ENCODE assay signal across 14 cellular contexts in the genomic region with DNA sequence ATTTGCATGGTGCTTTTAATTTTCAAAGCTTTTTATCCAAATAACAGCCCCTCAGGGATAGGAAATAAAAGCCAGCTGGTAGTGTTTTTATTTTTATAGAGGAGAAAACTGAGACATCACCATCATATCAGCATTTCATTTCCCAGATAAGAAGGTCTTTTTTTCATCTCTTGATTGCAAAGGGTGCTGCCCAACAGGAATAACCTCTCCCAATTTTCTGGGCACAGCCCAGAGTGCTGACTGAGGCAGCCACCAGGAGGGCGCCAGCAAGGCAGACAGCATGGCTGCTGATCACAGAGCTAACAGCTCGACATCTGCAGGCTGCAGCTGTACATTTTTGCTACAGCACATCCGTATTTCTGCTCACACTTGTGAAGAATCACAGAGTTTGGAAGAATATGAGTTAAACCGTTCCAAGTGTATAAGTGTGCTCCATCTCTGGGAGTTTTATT.
DNase-seq lines count a peak whose midpoint lies in the region; TF ChIP-seq lines count a peak whose summit lies in the region.
"Had no signal": no experiment of that assay in that cellular context is flagged by ENCODE, and none has a peak within 500 bp of the region (broad histone marks: within the 10 kb centered on the region; RNA-seq: fewer than 3 reads in every experiment).

No MANE protein-coding gene starts in this region.

- H3K4me3 ChIP-seq in Karpas-422 (ENCODE audit: low read length) (peak overlapping the region; percentile 8; the same call in 1 of the 2 replicates), left ventricle myocardium inferior (no peak overlapping the region)
- H3K4me3 ChIP-seq: suprapubic skin had no signal

- no peak overlapping the region for H2AFZ ChIP-seq in Karpas-422 (ENCODE audit: low read length)

- peak overlapping the region; percentile 51 for H3K9ac ChIP-seq in Karpas-422 (ENCODE audit: low read length)

- peak overlapping the region; percentile 48 for H3K4me2 ChIP-seq in Karpas-422 (ENCODE audit: low read depth, low read length, poor library complexity, severe bottlenecking)

- H3K27me3 Mint-ChIP-seq in activated T-helper 1 cell treated with anti-CD3 and anti-CD28 coated beads, Interleukin-12 subunit alpha, Interleukin-12 subunit beta, Interleukin-2, Interleukin-4 antibody, amounts not matched to agents 30 ng/mL and 10 ng/mL and 1 ng/mL, durations not matched to agents 14 hours and 24 hours and 36 hours (ENCODE audit: insufficient read depth) = no peaks in the 10 kb centered on the region
- H3K27me3 Mint-ChIP-seq: natural killer cell treated with Interleukin-12 subunit alpha and Interleukin-12 subunit beta and Interleukin-15 and Interleukin-18, amount 100 ng/mL, for 72 hours had no signal

- no peaks in the 10 kb centered on the region for H4K20me1 ChIP-seq in Karpas-422 (ENCODE audit: insufficient read depth, low read depth, low read length)

- intact Hi-C loops in left ventricle myocardium inferior (cut with micrococcal nuclease) = no loop called here
- intact Hi-C loops in activated T-helper 1 cell treated with anti-CD3 and anti-CD28 coated beads, Interleukin-12 subunit alpha, Interleukin-12 subunit beta, Interleukin-2, Interleukin-4 antibody, amounts not matched to agents 30 ng/mL and 10 ng/mL and 1 ng/mL, durations not matched to agents 14 hours and 24 hours and 36 hours (cut with micrococcal nuclease) = no loop called here

- no peak overlapping the region for H3K27ac Mint-ChIP-seq in activated T-helper 1 cell treated with anti-CD3 and anti-CD28 coated beads, Interleukin-12 subunit alpha, Interleukin-12 subunit beta, Interleukin-2, Interleukin-4 antibody, amounts not matched to agents 30 ng/mL and 10 ng/mL and 1 ng/mL, durations not matched to agents 14 hours and 24 hours and 36 hours
- H3K27ac Mint-ChIP-seq: natural killer cell treated with Interleukin-12 subunit alpha and Interleukin-12 subunit beta and Interleukin-15 and Interleukin-18, amount 100 ng/mL, for 72 hours had no signal

- H3K36me3 Mint-ChIP-seq in activated T-helper 1 cell treated with anti-CD3 and anti-CD28 coated beads, Interleukin-12 subunit alpha, Interleukin-12 subunit beta, Interleukin-2, Interleukin-4 antibody, amounts not matched to agents 30 ng/mL and 10 ng/mL and 1 ng/mL, durations not matched to agents 14 hours and 24 hours and 36 hours (ENCODE audit: low read depth) = no peaks in the 10 kb centered on the region
- H3K36me3 Mint-ChIP-seq: natural killer cell treated with Interleukin-12 subunit alpha and Interleukin-12 subunit beta and Interleukin-15 and Interleukin-18, amount 100 ng/mL, for 72 hours had no signal

- no peaks in the 10 kb centered on the region for H3K36me3 ChIP-seq in Karpas-422 (ENCODE audit: insufficient read depth, low read length)
- H3K36me3 ChIP-seq in left ventricle myocardium inferior = no peaks in the 10 kb centered on the region
- H3K36me3 ChIP-seq: suprapubic skin had no signal

- H3K4me3 Mint-ChIP-seq in activated T-helper 1 cell treated with anti-CD3 and anti-CD28 coated beads, Interleukin-12 subunit alpha, Interleukin-12 subunit beta, Interleukin-2, Interleukin-4 antibody, amounts not matched to agents 30 ng/mL and 10 ng/mL and 1 ng/mL, durations not matched to agents 14 hours and 24 hours and 36 hours = no peak overlapping the region
- H3K4me3 Mint-ChIP-seq: natural killer cell treated with Interleukin-12 subunit alpha and Interleukin-12 subunit beta and Interleukin-15 and Interleukin-18, amount 100 ng/mL, for 72 hours had no signal

- peaks cover 96% of the 10 kb centered on the region for H3K79me2 ChIP-seq in Karpas-422 (ENCODE audit: low read length)

- H3K4me1 Mint-ChIP-seq in activated T-helper 1 cell treated with anti-CD3 and anti-CD28 coated beads, Interleukin-12 subunit alpha, Interleukin-12 subunit beta, Interleukin-2, Interleukin-4 antibody, amounts not matched to agents 30 ng/mL and 10 ng/mL and 1 ng/mL, durations not matched to agents 14 hours and 24 hours and 36 hours (ENCODE audit: low read depth) = no peaks in the 10 kb centered on the region

- TF ChIP-seq CTCF in left ventricle myocardium inferior (IDR thresholded peaks at IDR 0.05; ENCODE audit: borderline replicate concordance) = peak; percentile 19

- DNase-seq in AG20443 (ENCODE audit: low spot score) (peak; percentile 12), Karpas-422 (peak; percentile 64), RPMI8226 (peak; percentile 33), left ventricle myocardium inferior (no peak), EL (no peak), foreskin melanocyte (no peak)
- DNase-seq in activated CD4-positive, alpha-beta T cell treated with anti-CD3 and anti-CD28 coated beads, Interleukin-2, amount 50 U/mL, for 4 hours = no peak
- no peak for DNase-seq in activated T-helper 1 cell treated with anti-CD3 and anti-CD28 coated beads, Interleukin-12 subunit alpha, Interleukin-12 subunit beta, Interleukin-2, Interleukin-4 antibody, amounts not matched to agents 30 ng/mL and 10 ng/mL and 1 ng/mL, durations not matched to agents 14 hours and 24 hours and 36 hours (ENCODE audit: low spot score)
- DNase-seq: activated gamma-delta T cell treated with Interleukin-2 at 50 U/mL for 16 hours; dermis blood vessel endothelial cell; NCI-H1436; stimulated activated CD4-positive, alpha-beta T cell treated with anti-CD3 and anti-CD28 coated beads, Interleukin-1b, Interleukin-23, amount 100 ng/mL, for 48 hours had no signal

- H3K27me3 ChIP-seq in Karpas-422 (ENCODE audit: low read length) (no peaks in the 10 kb centered on the region), left ventricle myocardium inferior (ENCODE audit: low read depth) (no peaks in the 10 kb centered on the region)
- H3K27me3 ChIP-seq: suprapubic skin had no signal

- H3K9me3 Mint-ChIP-seq in activated T-helper 1 cell treated with anti-CD3 and anti-CD28 coated beads, Interleukin-12 subunit alpha, Interleukin-12 subunit beta, Interleukin-2, Interleukin-4 antibody, amounts not matched to agents 30 ng/mL and 10 ng/mL and 1 ng/mL, durations not matched to agents 14 hours and 24 hours and 36 hours = no peaks in the 10 kb centered on the region
- H3K9me3 Mint-ChIP-seq: natural killer cell treated with Interleukin-12 subunit alpha and Interleukin-12 subunit beta and Interleukin-15 and Interleukin-18, amount 100 ng/mL, for 72 hours had no signal

- H3K4me1 ChIP-seq in Karpas-422 (ENCODE audit: low read length) = peaks cover 91% of the 10 kb centered on the region
- peaks cover 32% of the 10 kb centered on the region for H3K4me1 ChIP-seq in left ventricle myocardium inferior

- no peaks in the 10 kb centered on the region for H3K9me2 ChIP-seq in Karpas-422 (replicated peaks; ENCODE audit: insufficient read depth, low read length)

- H3K27ac ChIP-seq in Karpas-422 (ENCODE audit: low read length) (peak overlapping the region; percentile 95), left ventricle myocardium inferior (replicated peaks) (peak overlapping the region; percentile 16)
- H3K27ac ChIP-seq: suprapubic skin had no signal

- H3K9me3 ChIP-seq in Karpas-422 (ENCODE audit: low read length) (no peaks in the 10 kb centered on the region), left ventricle myocardium inferior (replicated peaks) (no peaks in the 10 kb centered on the region)
- H3K9me3 ChIP-seq: suprapubic skin had no signal

Comparison
In these comparisons a context has a peak if more than half of its experiments do, and no peak if none do; other contexts are left out.
1. DNase-seq: peak in AG20443 (single experiment), Karpas-422 (single experiment) and RPMI8226 (single experiment); none in left ventricle myocardium inferior (single experiment), EL (single experiment), foreskin melanocyte (single experiment), activated CD4-positive, alpha-beta T cell treated with anti-CD3 and anti-CD28 coated beads, Interleukin-2, amount 50 U/mL, for 4 hours (0 of 2) and activated T-helper 1 cell treated with anti-CD3 and anti-CD28 coated beads, Interleukin-12 subunit alpha, Interleukin-12 subunit beta, Interleukin-2, Interleukin-4 antibody, amounts not matched to agents 30 ng/mL and 10 ng/mL and 1 ng/mL, durations not matched to agents 14 hours and 24 hours and 36 hours (single experiment).